ENCODE assay signal across 1 cellular context in genomic region chr6:149234051-149234962, GRCh38.
TF ChIP-seq lines count a peak whose summit lies in the region.

No MANE protein-coding gene starts in this region.

TF ChIP-seq in HEK293, 187 proteins besides CTCF, POLR2A, EP300 and RAD21 (continued from another document):
- TF ChIP-seq PRDM1 (tag by site-specific recombination; IDR thresholded peaks at IDR 0.05) (no peak), RBAK (tag by site-specific recombination; IDR thresholded peaks at IDR 0.05) (no peak), KLF7 (tag by site-specific recombination; IDR thresholded peaks at IDR 0.05; ENCODE audit: borderline replicate concordance) (no peak), SCRT2 (tag by site-specific recombination; IDR thresholded peaks at IDR 0.05) (no peak), ZNF23 (tag by site-specific recombination; IDR thresholded peaks at IDR 0.05; ENCODE audit: borderline replicate concordance) (no peak), ZBTB44 (tag by site-specific recombination; IDR thresholded peaks at IDR 0.05) (no peak), ZNF10 (tag by site-specific recombination; IDR thresholded peaks at IDR 0.05) (peak; percentile 71; the same call in 1 of the 2 replicates), HIC1 (tag by site-specific recombination; IDR thresholded peaks at IDR 0.05) (peak; percentile 87), MEIS1 (CRISPR knock-in tag; IDR thresholded peaks at IDR 0.05; ENCODE audit: borderline replicate concordance) (0 out of 2 replicates have a peak, but pooled peaks have one; percentile 12), WT1 (tag by site-specific recombination; IDR thresholded peaks at IDR 0.05) (peak; percentile 83), TCF7L2 (IDR thresholded peaks at IDR 0.05; ENCODE audit: borderline replicate concordance, low read depth, low read length) (peak; percentile 61; the same call in 1 of the 2 replicates)
- TF ChIP-seq, protein P1, sequence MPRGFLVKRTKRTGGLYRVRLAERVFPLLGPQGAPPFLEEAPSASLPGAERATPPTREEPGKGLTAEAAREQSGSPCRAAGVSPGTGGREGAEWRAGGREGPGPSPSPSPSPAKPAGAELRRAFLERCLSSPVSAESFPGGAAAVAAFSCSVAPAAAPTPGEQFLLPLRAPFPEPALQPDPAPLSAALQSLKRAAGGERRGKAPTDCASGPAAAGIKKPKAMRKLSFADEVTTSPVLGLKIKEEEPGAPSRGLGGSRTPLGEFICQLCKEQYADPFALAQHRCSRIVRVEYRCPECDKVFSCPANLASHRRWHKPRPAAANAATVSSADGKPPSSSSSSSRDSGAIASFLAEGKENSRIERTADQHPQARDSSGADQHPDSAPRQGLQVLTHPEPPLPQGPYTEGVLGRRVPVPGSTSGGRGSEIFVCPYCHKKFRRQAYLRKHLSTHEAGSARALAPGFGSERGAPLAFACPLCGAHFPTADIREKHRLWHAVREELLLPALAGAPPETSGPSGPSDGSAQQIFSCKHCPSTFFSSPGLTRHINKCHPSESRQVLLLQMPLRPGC (tag by site-specific recombination; IDR thresholded peaks at IDR 0.05), result no peak
- TF ChIP-seq, protein P2, sequence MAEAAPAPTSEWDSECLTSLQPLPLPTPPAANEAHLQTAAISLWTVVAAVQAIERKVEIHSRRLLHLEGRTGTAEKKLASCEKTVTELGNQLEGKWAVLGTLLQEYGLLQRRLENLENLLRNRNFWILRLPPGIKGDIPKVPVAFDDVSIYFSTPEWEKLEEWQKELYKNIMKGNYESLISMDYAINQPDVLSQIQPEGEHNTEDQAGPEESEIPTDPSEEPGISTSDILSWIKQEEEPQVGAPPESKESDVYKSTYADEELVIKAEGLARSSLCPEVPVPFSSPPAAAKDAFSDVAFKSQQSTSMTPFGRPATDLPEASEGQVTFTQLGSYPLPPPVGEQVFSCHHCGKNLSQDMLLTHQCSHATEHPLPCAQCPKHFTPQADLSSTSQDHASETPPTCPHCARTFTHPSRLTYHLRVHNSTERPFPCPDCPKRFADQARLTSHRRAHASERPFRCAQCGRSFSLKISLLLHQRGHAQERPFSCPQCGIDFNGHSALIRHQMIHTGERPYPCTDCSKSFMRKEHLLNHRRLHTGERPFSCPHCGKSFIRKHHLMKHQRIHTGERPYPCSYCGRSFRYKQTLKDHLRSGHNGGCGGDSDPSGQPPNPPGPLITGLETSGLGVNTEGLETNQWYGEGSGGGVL (tag by site-specific recombination; IDR thresholded peaks at IDR 0.05), result no peak
- TF ChIP-seq, protein P3, sequence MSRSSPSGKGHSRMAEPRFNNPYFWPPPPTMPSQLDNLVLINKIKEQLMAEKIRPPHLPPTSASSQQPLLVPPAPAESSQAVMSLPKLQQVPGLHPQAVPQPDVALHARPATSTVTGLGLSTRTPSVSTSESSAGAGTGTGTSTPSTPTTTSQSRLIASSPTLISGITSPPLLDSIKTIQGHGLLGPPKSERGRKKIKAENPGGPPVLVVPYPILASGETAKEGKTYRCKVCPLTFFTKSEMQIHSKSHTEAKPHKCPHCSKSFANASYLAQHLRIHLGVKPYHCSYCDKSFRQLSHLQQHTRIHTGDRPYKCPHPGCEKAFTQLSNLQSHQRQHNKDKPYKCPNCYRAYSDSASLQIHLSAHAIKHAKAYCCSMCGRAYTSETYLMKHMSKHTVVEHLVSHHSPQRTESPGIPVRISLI (tag by site-specific recombination; IDR thresholded peaks at IDR 0.05), result peak; percentile 68; the same call in 1 of the 2 replicates
